Comparison of ENCODE assay signal across 2 cellular contexts in the genomic region with DNA sequence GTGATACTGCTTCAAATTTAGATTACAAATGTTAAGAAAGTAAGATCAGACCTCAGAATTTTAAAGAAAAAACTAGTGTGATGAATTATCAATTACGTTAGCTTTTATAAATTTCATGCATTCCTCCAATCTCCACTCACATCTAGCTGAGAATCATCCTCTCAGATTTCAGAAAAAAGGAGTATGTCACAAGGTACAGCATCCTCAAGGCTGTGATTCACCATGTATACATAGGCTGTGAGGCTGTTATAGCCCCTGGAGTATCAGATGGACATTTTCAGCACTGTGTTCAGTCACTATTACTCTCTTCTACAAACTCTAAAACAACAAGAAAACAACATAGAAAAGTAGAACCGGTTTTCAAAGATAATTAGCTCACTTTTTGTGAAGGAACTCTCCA.
TF ChIP-seq lines count a peak whose summit lies in the region.

No MANE protein-coding gene starts in this region.

TF ChIP-seq in SK-N-SH treated with all-trans-retinoic acid at 6 μM for 48 hours, 23 proteins besides CTCF, POLR2A, EP300 and RAD21 (continued from another document):
- TF ChIP-seq, protein P1, sequence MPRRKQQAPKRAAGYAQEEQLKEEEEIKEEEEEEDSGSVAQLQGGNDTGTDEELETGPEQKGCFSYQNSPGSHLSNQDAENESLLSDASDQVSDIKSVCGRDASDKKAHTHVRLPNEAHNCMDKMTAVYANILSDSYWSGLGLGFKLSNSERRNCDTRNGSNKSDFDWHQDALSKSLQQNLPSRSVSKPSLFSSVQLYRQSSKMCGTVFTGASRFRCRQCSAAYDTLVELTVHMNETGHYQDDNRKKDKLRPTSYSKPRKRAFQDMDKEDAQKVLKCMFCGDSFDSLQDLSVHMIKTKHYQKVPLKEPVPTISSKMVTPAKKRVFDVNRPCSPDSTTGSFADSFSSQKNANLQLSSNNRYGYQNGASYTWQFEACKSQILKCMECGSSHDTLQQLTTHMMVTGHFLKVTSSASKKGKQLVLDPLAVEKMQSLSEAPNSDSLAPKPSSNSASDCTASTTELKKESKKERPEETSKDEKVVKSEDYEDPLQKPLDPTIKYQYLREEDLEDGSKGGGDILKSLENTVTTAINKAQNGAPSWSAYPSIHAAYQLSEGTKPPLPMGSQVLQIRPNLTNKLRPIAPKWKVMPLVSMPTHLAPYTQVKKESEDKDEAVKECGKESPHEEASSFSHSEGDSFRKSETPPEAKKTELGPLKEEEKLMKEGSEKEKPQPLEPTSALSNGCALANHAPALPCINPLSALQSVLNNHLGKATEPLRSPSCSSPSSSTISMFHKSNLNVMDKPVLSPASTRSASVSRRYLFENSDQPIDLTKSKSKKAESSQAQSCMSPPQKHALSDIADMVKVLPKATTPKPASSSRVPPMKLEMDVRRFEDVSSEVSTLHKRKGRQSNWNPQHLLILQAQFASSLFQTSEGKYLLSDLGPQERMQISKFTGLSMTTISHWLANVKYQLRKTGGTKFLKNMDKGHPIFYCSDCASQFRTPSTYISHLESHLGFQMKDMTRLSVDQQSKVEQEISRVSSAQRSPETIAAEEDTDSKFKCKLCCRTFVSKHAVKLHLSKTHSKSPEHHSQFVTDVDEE (CRISPR knock-in tag; IDR thresholded peaks at IDR 0.05), result no peak
- TF ChIP-seq ZC3H10 (CRISPR knock-in tag; IDR thresholded peaks at IDR 0.05), result no peak
- TF ChIP-seq, protein P2, sequence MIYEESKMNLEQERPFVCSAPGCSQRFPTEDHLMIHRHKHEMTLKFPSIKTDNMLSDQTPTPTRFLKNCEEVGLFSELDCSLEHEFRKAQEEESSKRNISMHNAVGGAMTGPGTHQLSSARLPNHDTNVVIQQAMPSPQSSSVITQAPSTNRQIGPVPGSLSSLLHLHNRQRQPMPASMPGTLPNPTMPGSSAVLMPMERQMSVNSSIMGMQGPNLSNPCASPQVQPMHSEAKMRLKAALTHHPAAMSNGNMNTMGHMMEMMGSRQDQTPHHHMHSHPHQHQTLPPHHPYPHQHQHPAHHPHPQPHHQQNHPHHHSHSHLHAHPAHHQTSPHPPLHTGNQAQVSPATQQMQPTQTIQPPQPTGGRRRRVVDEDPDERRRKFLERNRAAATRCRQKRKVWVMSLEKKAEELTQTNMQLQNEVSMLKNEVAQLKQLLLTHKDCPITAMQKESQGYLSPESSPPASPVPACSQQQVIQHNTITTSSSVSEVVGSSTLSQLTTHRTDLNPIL (CRISPR knock-in tag; IDR thresholded peaks at IDR 0.05; ENCODE audit: low read depth), result no peak
- TF ChIP-seq SNAI2 (CRISPR knock-in tag; IDR thresholded peaks at IDR 0.05), result no peak
- no peak for TF ChIP-seq ARNTL (CRISPR knock-in tag; IDR thresholded peaks at IDR 0.05; ENCODE audit: borderline replicate concordance, low read depth)
- TF ChIP-seq CSDC2 (CRISPR knock-in tag; IDR thresholded peaks at IDR 0.05), result no peak
- TF ChIP-seq BACH2 (CRISPR knock-in tag; IDR thresholded peaks at IDR 0.05; ENCODE audit: borderline replicate concordance), result no peak
- no peak for TF ChIP-seq ZNF70 (CRISPR knock-in tag; IDR thresholded peaks at IDR 0.05)
- no peak for TF ChIP-seq TCF4 (CRISPR knock-in tag; IDR thresholded peaks at IDR 0.05; ENCODE audit: borderline replicate concordance)
- no peak for TF ChIP-seq ISL1 (CRISPR knock-in tag; IDR thresholded peaks at IDR 0.05)
- no peak for TF ChIP-seq RARB (CRISPR knock-in tag; IDR thresholded peaks at IDR 0.05)
- TF ChIP-seq ESRRG (CRISPR knock-in tag; IDR thresholded peaks at IDR 0.05), result no peak
- no peak for TF ChIP-seq ZFP3 (CRISPR knock-in tag; IDR thresholded peaks at IDR 0.05)

TF ChIP-seq in SK-N-SH, 30 proteins besides CTCF, POLR2A, EP300 and RAD21 (continued from another document):
- TF ChIP-seq, protein P3, sequence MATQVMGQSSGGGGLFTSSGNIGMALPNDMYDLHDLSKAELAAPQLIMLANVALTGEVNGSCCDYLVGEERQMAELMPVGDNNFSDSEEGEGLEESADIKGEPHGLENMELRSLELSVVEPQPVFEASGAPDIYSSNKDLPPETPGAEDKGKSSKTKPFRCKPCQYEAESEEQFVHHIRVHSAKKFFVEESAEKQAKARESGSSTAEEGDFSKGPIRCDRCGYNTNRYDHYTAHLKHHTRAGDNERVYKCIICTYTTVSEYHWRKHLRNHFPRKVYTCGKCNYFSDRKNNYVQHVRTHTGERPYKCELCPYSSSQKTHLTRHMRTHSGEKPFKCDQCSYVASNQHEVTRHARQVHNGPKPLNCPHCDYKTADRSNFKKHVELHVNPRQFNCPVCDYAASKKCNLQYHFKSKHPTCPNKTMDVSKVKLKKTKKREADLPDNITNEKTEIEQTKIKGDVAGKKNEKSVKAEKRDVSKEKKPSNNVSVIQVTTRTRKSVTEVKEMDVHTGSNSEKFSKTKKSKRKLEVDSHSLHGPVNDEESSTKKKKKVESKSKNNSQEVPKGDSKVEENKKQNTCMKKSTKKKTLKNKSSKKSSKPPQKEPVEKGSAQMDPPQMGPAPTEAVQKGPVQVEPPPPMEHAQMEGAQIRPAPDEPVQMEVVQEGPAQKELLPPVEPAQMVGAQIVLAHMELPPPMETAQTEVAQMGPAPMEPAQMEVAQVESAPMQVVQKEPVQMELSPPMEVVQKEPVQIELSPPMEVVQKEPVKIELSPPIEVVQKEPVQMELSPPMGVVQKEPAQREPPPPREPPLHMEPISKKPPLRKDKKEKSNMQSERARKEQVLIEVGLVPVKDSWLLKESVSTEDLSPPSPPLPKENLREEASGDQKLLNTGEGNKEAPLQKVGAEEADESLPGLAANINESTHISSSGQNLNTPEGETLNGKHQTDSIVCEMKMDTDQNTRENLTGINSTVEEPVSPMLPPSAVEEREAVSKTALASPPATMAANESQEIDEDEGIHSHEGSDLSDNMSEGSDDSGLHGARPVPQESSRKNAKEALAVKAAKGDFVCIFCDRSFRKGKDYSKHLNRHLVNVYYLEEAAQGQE (IDR thresholded peaks at IDR 0.05; ENCODE audit: low read depth, low read length), result no peak
- TF ChIP-seq TEAD4 (IDR thresholded peaks at IDR 0.05; ENCODE audit: borderline replicate concordance, insufficient read depth), result no peak
- TF ChIP-seq TAF1 (IDR thresholded peaks at IDR 0.05; ENCODE audit: borderline replicate concordance, low read depth, low read length), result no peak
- TF ChIP-seq, protein P4, sequence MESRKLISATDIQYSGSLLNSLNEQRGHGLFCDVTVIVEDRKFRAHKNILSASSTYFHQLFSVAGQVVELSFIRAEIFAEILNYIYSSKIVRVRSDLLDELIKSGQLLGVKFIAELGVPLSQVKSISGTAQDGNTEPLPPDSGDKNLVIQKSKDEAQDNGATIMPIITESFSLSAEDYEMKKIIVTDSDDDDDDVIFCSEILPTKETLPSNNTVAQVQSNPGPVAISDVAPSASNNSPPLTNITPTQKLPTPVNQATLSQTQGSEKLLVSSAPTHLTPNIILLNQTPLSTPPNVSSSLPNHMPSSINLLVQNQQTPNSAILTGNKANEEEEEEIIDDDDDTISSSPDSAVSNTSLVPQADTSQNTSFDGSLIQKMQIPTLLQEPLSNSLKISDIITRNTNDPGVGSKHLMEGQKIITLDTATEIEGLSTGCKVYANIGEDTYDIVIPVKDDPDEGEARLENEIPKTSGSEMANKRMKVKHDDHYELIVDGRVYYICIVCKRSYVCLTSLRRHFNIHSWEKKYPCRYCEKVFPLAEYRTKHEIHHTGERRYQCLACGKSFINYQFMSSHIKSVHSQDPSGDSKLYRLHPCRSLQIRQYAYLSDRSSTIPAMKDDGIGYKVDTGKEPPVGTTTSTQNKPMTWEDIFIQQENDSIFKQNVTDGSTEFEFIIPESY (IDR thresholded peaks at IDR 0.05; ENCODE audit: borderline replicate concordance, low read depth), result no peak
- TF ChIP-seq NFIC (IDR thresholded peaks at IDR 0.05; ENCODE audit: borderline replicate concordance), result no peak
TF ChIP-seq in SK-N-SH: peak in this region for 0.
